8 cellular contexts compared by ENCODE assay signal in genomic region chr14:55580401-55581010, GRCh38. TPM values are rescaled to one million over a fixed set of nuclear protein-coding genes. Genes with fewer than 3 reads are reported as not detected.
A peak's percentile ranks its signal among the peaks of the same experiment; 100 is the strongest.
DNase-seq lines count a peak whose midpoint lies in the region; ATAC-seq and TF ChIP-seq lines count a peak whose summit lies in the region.

No MANE protein-coding gene starts in this region.

- H3K9me2 ChIP-seq in Loucy (replicated peaks; ENCODE audit: low read depth, low read length) = no peaks in the 10 kb centered on the region

- H3K4me3 ChIP-seq in Loucy (ENCODE audit: low read length, poor library complexity, severe bottlenecking) (peak overlapping the region; percentile 92), epithelial cell of proximal tubule (ENCODE audit: low read depth, low read length) (peak overlapping the region; percentile 93)
- peak overlapping the region; percentile 70 for H3K4me3 ChIP-seq in naive thymus-derived CD4-positive, alpha-beta T cell (ENCODE audit: low read length)

- CTCF ChIA-PET in naive thymus-derived CD4-positive, alpha-beta T cell (lab: Charles Lee) = no interaction called here

- TF ChIP-seq CTCF in Loucy (conservative IDR thresholded peaks at IDR 0.05; ENCODE audit: low read length) = no peak
- TF ChIP-seq CTCF in epithelial cell of proximal tubule (conservative IDR thresholded peaks at IDR 0.05; ENCODE audit: low read depth, low read length) = no peak

- H3K9me3 ChIP-seq in Loucy (ENCODE audit: insufficient read depth, low read depth, low read length) = no peaks in the 10 kb centered on the region
- H3K9me3 ChIP-seq in naive thymus-derived CD4-positive, alpha-beta T cell (ENCODE audit: control insufficient read depth in 2 of 3, low read length in 3 of 3) = no peaks in the 10 kb centered on the region

- H3K36me3 Mint-ChIP-seq in naive thymus-derived CD4-positive, alpha-beta T cell = peaks cover 0 to 3% (median 0%) of the 10 kb centered on the region in 5 donors

- peak overlapping the region; percentile 86 for H3K27ac ChIP-seq in naive thymus-derived CD4-positive, alpha-beta T cell (ENCODE audit: low read depth, low read length)

- H3K4me1 Mint-ChIP-seq in naive thymus-derived CD4-positive, alpha-beta T cell = peaks cover 20 to 33% (median 28%) of the 10 kb centered on the region in 7 donors

- H3K4me3 Mint-ChIP-seq in naive thymus-derived CD4-positive, alpha-beta T cell = peak overlapping the region in 9 of 10 donors; percentile 71 to 95 (median 89)

- H2AFZ ChIP-seq in Loucy (ENCODE audit: low read length) = peak overlapping the region; percentile 82

- H3F3A ChIP-seq in Loucy (ENCODE audit: low read depth) = no peaks in the 10 kb centered on the region

- DNase-seq in GDM1 (lab: John Stamatoyannopoulos, UW) (peak; percentile 41), epithelial cell of proximal tubule (ENCODE audit: low read depth) (no peak), NCI-H1436 treated with DMSO at 0.1 percent for 48 hours (lab: John Stamatoyannopoulos, UW) (no peak)
- peak; percentile 57 for DNase-seq in activated CD8-positive, alpha-beta memory T cell treated with anti-CD3 and anti-CD28 coated beads, Interleukin-2, amount 50 U/mL, for 4 hours
- peak in 8 of 9 donors; percentile 49 to 73 (median 52) for DNase-seq in naive thymus-derived CD4-positive, alpha-beta T cell
- peak; percentile 50 for DNase-seq in stimulated activated naive CD4-positive, alpha-beta T cell treated with Interleukin-2 at 50 U/mL for 16 hours (lab: John Stamatoyannopoulos, UW)

- intact Hi-C loops in naive thymus-derived CD4-positive, alpha-beta T cell (cut with micrococcal nuclease) = loop anchor here (1.0 to 10.0 kb wide), 14 partner anchors 37 to 1810 kb away; partner anchors contain the start of genes AP5M1 (in 2 of the 2), DLGAP5 (in 2 of the 2), EXOC5 (in 2 of the 2) and FBXO34 (in 2 of the 2)

- peaks cover 49% of the 10 kb centered on the region for H4K20me1 ChIP-seq in Loucy (ENCODE audit: insufficient read depth, low read length, poor library complexity, severe bottlenecking)

- peaks cover 52% of the 10 kb centered on the region for H3K4me1 ChIP-seq in Loucy (ENCODE audit: insufficient read depth, low read length, poor library complexity, severe bottlenecking)
- H3K4me1 ChIP-seq in naive thymus-derived CD4-positive, alpha-beta T cell (ENCODE audit: control insufficient read depth in 2 of 2, insufficient read depth in 2 of 2, low read length in 2 of 2) = peaks cover 24 to 34% of the 10 kb centered on the region in 2 donors

- peak overlapping the region; percentile 89 for H3K9ac ChIP-seq in Loucy (ENCODE audit: low read depth, low read length, poor library complexity, severe bottlenecking)

- no peaks in the 10 kb centered on the region for H3K36me3 ChIP-seq in Loucy (ENCODE audit: insufficient read depth, low read length)
- peaks cover 0 to 4% (median 0%) of the 10 kb centered on the region in 3 experiments for H3K36me3 ChIP-seq in naive thymus-derived CD4-positive, alpha-beta T cell (ENCODE audit: control insufficient read depth in 2 of 3, insufficient read depth in 3 of 3, low read length in 3 of 3)

- no peaks in the 10 kb centered on the region for H3K27me3 ChIP-seq in Loucy (ENCODE audit: insufficient read depth, low read length, poor library complexity, severe bottlenecking)
- no peaks in the 10 kb centered on the region for H3K27me3 ChIP-seq in naive thymus-derived CD4-positive, alpha-beta T cell (ENCODE audit: control insufficient read depth in 2 of 2, insufficient read depth in 2 of 2, low read length in 2 of 2)

- peak overlapping the region; percentile 87 for H3K4me2 ChIP-seq in Loucy (ENCODE audit: low read depth, low read length, poor library complexity, severe bottlenecking)

- H3K27ac Mint-ChIP-seq in naive thymus-derived CD4-positive, alpha-beta T cell = peak overlapping the region; percentile 67 to 97 (median 78)

- H3K9me3 Mint-ChIP-seq in naive thymus-derived CD4-positive, alpha-beta T cell = no peaks in the 10 kb centered on the region

- H3K79me2 ChIP-seq in Loucy (ENCODE audit: insufficient read depth, low read length) = peaks cover 61% of the 10 kb centered on the region

- H3K27me3 Mint-ChIP-seq in naive thymus-derived CD4-positive, alpha-beta T cell = no peaks in the 10 kb centered on the region

- POLR2A ChIA-PET in naive thymus-derived CD4-positive, alpha-beta T cell (lab: Charles Lee) = interaction anchor here (0.6 to 1.6 kb wide), 4 partner anchors 9 to 361 kb away, joined by 3 read pairs; no protein-coding TSS in a partner anchor

- peak; percentile 37 for ATAC-seq in GM21786 (IDR thresholded peaks at IDR 0.05; ENCODE audit: unreplicated experiment)
- ATAC-seq in naive thymus-derived CD4-positive, alpha-beta T cell = peak; percentile 65

RNA-seq across cellular contexts. Expression of gene KTN1, which starts 0.5 kb away (rescaled TPM):
- total RNA-seq in epithelial cell of proximal tubule = 146 and 165 TPM in 2 replicates
- 100 to 1,000 TPM in 3 of 5 experiments, 10 to 100 TPM in 2; 87.3 to 131 (median 105) TPM for total RNA-seq in naive thymus-derived CD4-positive, alpha-beta T cell
- 10 to 100 TPM; 20.3 to 37.4 TPM for polyA plus RNA-seq in naive thymus-derived CD4-positive, alpha-beta T cell

Comparison
In these comparisons a context has a peak if more than half of its experiments do, and no peak if none do; other contexts are left out.
1. DNase-seq: peak in GDM1 (single experiment), activated CD8-positive, alpha-beta memory T cell treated with anti-CD3 and anti-CD28 coated beads, Interleukin-2, amount 50 U/mL, for 4 hours (single experiment), naive thymus-derived CD4-positive, alpha-beta T cell (8 of 9) and stimulated activated naive CD4-positive, alpha-beta T cell treated with Interleukin-2 at 50 U/mL for 16 hours (single experiment); none in epithelial cell of proximal tubule (single experiment) and NCI-H1436 treated with DMSO at 0.1 percent for 48 hours (single experiment).
2. Peak in every context shown above with its lines, with median percentiles within 50 percentile points of each other: H3K4me3 ChIP-seq.